Comparison of ENCODE assay signal across 8 cellular contexts in the genomic region with DNA sequence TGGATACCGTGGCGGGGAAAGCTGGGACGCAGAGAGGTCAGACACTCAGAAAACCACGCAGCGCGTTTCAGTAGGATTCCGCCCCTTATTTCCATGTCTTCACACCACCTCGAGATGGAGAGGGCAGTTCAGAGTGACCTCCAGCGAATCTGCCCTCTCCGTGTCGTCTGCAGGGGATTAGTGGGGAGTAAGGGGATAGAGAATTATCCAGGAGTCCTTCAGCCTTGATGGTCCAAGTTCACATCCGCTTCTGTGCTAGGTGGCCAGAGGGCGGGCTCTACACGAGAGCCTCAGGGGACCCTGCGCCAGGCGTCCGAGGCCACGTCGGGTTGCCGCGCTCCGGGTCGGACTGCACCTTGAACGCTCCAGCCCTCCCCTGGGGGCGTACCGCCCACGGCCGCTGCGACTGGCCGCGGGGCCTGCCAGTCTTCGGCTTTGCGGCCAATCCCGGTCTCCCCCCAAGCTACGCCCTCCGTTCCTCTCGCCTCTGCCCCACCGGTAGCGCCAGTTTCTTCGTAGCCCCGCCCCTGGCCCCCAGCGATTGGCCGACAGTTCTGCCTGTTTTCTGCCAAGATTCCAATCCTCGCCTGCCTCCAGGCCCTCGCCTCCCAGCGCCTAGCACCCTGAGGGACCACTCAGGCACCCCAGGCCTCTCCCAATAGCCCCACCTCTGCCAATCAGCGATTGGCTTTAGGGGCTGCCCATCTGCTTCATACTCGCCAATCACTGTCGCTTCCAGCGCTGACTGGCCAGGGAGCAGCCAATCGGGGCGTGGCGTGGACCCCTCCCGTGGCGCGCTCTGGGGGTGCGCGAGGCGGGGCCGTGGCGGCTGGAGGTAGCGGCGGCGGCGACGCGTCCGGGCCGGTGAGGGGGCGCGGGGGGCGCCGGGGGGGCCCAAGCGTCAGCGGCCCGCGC. TPM values are rescaled to one million over a fixed set of nuclear protein-coding genes. Genes with fewer than 3 reads are reported as not detected.
DNase-seq lines count a peak whose midpoint lies in the region; ATAC-seq and TF ChIP-seq lines count a peak whose summit lies in the region.

Gene SLC25A42 (plus strand): TSS at position 812 of the 915 bp plus-strand sequence. CDS start 32,131 bp downstream, outside the sequence.

- H3K4me1 Mint-ChIP-seq in activated naive CD4-positive, alpha-beta T cell treated with anti-CD3 and anti-CD28 coated beads, Interleukin-2, amount 50 U/mL, for 24 hours = peaks cover 40% of the 10 kb centered on the region

- H3K27ac ChIP-seq in temporal lobe (ENCODE audit: low read depth, low read length) = peak within 1 kb of the TSS; percentile 76

- no peaks in the 10 kb centered on the region for H3K9me3 Mint-ChIP-seq in activated naive CD4-positive, alpha-beta T cell treated with anti-CD3 and anti-CD28 coated beads, Interleukin-2, amount 50 U/mL, for 24 hours

- ATAC-seq in HG02588 (IDR thresholded peaks at IDR 0.05; ENCODE audit: unreplicated experiment) (peak; percentile 89), SK-N-SH treated with all-trans-retinoic acid at 6 μM for 48 hours (peak; percentile 96)

- peak within 1 kb of the TSS; percentile 84 for H3K27ac Mint-ChIP-seq in activated naive CD4-positive, alpha-beta T cell treated with anti-CD3 and anti-CD28 coated beads, Interleukin-2, amount 50 U/mL, for 24 hours

- DNase-seq in GM04504 (ENCODE audit: low read depth) = peak; percentile 100
- DNase-seq in NCI-H1092 (lab: John Stamatoyannopoulos, UW) = peak; percentile 100
- peak; percentile 100 for DNase-seq in globus pallidus (ENCODE audit: low spot score)
- DNase-seq in nucleus accumbens (lab: John Stamatoyannopoulos, UW) = peak; percentile 89 to 100 (median 100)

- H3K4me3 Mint-ChIP-seq in activated naive CD4-positive, alpha-beta T cell treated with anti-CD3 and anti-CD28 coated beads, Interleukin-2, amount 50 U/mL, for 24 hours = peak within 1 kb of the TSS; percentile 85

- no peaks in the 10 kb centered on the region for H3K36me3 Mint-ChIP-seq in activated naive CD4-positive, alpha-beta T cell treated with anti-CD3 and anti-CD28 coated beads, Interleukin-2, amount 50 U/mL, for 24 hours

- H3K27me3 Mint-ChIP-seq in activated naive CD4-positive, alpha-beta T cell treated with anti-CD3 and anti-CD28 coated beads, Interleukin-2, amount 50 U/mL, for 24 hours = no peaks in the 10 kb centered on the region

TF ChIP-seq in SK-N-SH treated with all-trans-retinoic acid at 6 μM for 48 hours, 23 proteins besides CTCF, POLR2A, EP300 and RAD21:
- no peak for TF ChIP-seq ZNF565 (CRISPR knock-in tag; conservative IDR thresholded peaks at IDR 0.05; ENCODE audit: low read depth)
- no peak for TF ChIP-seq ZFP30 (CRISPR knock-in tag; IDR thresholded peaks at IDR 0.05)
- 0 out of 2 replicates have a peak, but pooled peaks have one; percentile 17 for TF ChIP-seq ESRRG (CRISPR knock-in tag; IDR thresholded peaks at IDR 0.05)

RNA-seq across cellular contexts. Expression of gene SLC25A42, which starts in this region (rescaled TPM):
- total RNA-seq in temporal lobe = 7.4 TPM

Comparison
In these comparisons a context has a peak if more than half of its experiments do, and no peak if none do; other contexts are left out.
1. Peak in every context shown above with its lines: DNase-seq, ATAC-seq and H3K27ac ChIP-seq.